ENCODE assay signal across 8 cellular contexts in the genomic region with DNA sequence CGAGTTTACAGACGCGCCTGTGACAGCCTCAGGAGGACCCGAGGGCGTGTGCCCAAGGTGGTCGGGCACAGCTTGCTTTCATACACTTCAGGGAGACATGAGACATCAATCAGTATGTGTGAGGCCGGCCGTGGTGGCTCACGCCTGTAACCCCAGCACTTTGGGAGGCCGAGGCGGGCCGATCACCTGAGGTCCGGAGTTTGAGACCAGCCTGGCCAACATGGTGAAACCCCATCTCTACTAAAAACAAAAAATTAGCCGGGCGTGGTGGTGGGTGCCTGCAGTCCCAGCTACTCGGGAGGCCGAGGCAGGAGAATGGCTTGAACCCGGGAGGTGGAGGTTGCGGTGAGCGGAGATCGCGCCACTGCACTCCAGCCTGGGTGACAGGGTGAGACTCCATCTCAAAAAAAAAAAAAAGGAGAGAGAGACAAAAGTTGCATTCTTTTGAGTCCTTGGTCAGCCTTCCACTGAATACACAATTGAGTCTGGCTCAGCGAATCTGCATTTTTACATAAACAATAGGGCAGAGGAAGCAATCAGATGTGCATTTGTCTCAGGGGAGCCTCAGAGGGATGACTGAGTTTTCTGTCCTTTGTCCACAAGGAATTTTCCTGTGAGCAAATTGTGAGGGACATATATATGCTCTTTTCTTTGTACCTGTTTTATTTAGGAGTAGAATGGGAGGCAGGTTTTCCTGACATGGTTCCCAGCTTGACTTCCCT. TPM values are rescaled to one million over a fixed set of nuclear protein-coding genes. Genes with fewer than 3 reads are reported as not detected.
"Had no signal": no experiment of that assay in that cellular context is flagged by ENCODE, and none has a peak within 500 bp of the region (broad histone marks: within the 10 kb centered on the region; RNA-seq: fewer than 3 reads in every experiment).

No MANE protein-coding gene starts in this region.

RNA-seq across cellular contexts. Expression of a gene that starts 2.2 kb away (rescaled TPM):
- total RNA-seq: activated CD4-positive, alpha-beta memory T cell treated with anti-CD3 and anti-CD28 coated beads, Interleukin-2, amount 10 ng/mL, durations not matched to agents 7 days and 5 days; breast epithelium; fibroblast of lung; glomerular endothelial cell; left cardiac atrium; natural killer cell; osteoblast; right atrium auricular region had no signal
